In genomic region chr9:35736201-35736633, GRCh38 we compare ENCODE assay signal across 8 cellular contexts. TPM values are rescaled to one million over a fixed set of nuclear protein-coding genes. Genes with fewer than 3 reads are reported as not detected.
DNase-seq lines count a peak whose midpoint lies in the region; ATAC-seq and TF ChIP-seq lines count a peak whose summit lies in the region.

No MANE protein-coding gene starts in this region.

- H3K9me3 ChIP-seq in OCI-LY1 (ENCODE audit: low read length): no peaks in the 10 kb centered on the region
- H3K9me3 ChIP-seq in fibroblast of lung (ENCODE audit: control insufficient read depth, insufficient read depth, low read depth, low read length): no peaks in the 10 kb centered on the region

- H3F3A ChIP-seq in OCI-LY1 (ENCODE audit: insufficient read depth, low read length): no peaks in the 10 kb centered on the region

- H2AFZ ChIP-seq in OCI-LY1 (ENCODE audit: low read length): no peak overlapping the region
- H2AFZ ChIP-seq in fibroblast of lung (ENCODE audit: low read length): no peak overlapping the region

- no peaks in the 10 kb centered on the region for H3K9me2 ChIP-seq in OCI-LY1 (ENCODE audit: low read depth, low read length)

- H3K79me2 ChIP-seq in OCI-LY1 (ENCODE audit: insufficient read depth, low read length) (peaks cover 6% of the 10 kb centered on the region), fibroblast of lung (ENCODE audit: control insufficient read depth, insufficient read depth, low read length) (peaks cover 30% of the 10 kb centered on the region)

- H3K36me3 ChIP-seq in OCI-LY1 (ENCODE audit: insufficient read depth, low read length) (peaks cover 58% of the 10 kb centered on the region), fibroblast of lung (ENCODE audit: control insufficient read depth, insufficient read depth, low read length) (peaks cover 44% of the 10 kb centered on the region)

- H3K9ac ChIP-seq in OCI-LY1 (ENCODE audit: low read length) (peak overlapping the region; percentile 12; the same call in 1 of the 2 replicates), fibroblast of lung (ENCODE audit: insufficient read depth, low read length) (no peak overlapping the region)

- TF ChIP-seq CTCF in OCI-LY1 (IDR thresholded peaks at IDR 0.05; ENCODE audit: low read length) (peak; percentile 89), fibroblast of lung (conservative IDR thresholded peaks at IDR 0.05 in 1 of 2, IDR thresholded peaks at IDR 0.05 in 1 of 2; ENCODE audit: low read depth in 1 of 2, low read length in 2 of 2) (peak; percentile 93 to 98)

- H3K4me1 ChIP-seq in OCI-LY1 (ENCODE audit: insufficient read depth, low read length, severe bottlenecking): peaks cover 14% of the 10 kb centered on the region
- H3K4me1 ChIP-seq in fibroblast of lung (ENCODE audit: control insufficient read depth, extremely low read depth, insufficient read depth, low read length): peaks cover 6% of the 10 kb centered on the region

- H4K20me1 ChIP-seq in OCI-LY1 (ENCODE audit: insufficient read depth, low read length) (no peaks in the 10 kb centered on the region), fibroblast of lung (ENCODE audit: control insufficient read depth, extremely low read depth, insufficient read depth, low read length) (no peaks in the 10 kb centered on the region)

- no peak overlapping the region for H3K27ac ChIP-seq in OCI-LY1 (ENCODE audit: low read depth, low read length, poor library complexity, severe bottlenecking)
- no peak overlapping the region for H3K27ac ChIP-seq in fibroblast of lung (ENCODE audit: insufficient read depth, low read length)

- H3K27me3 ChIP-seq in OCI-LY1 (ENCODE audit: insufficient read depth, low read length) (no peaks in the 10 kb centered on the region), fibroblast of lung (ENCODE audit: control insufficient read depth, insufficient read depth, low read length) (no peaks in the 10 kb centered on the region)

- ATAC-seq in GM18870 (IDR thresholded peaks at IDR 0.05; ENCODE audit: unreplicated experiment) (no peak), HG02973 (IDR thresholded peaks at IDR 0.05; ENCODE audit: unreplicated experiment) (no peak)

- DNase-seq in DMS 273 treated with DMSO at 0.1 percent for 48 hours (lab: John Stamatoyannopoulos, UW): peak; percentile 41
- peak in 70 of 76 experiments; percentile 7 to 76 (median 48) for DNase-seq in HUDEP-2 (lab: John Stamatoyannopoulos, UW; ENCODE audit: unreplicated experiment in 76 of 76)
- peak; percentile 56 for DNase-seq in activated T-cell treated with anti-CD3 and anti-CD28 coated beads for 4 hours
- DNase-seq in fibroblast of lung (ENCODE audit: low read depth in 2 of 2): peak; percentile 66 to 81
- peak; percentile 12 for DNase-seq in occipital lobe (lab: John Stamatoyannopoulos, UW)

- H3K4me2 ChIP-seq in OCI-LY1 (ENCODE audit: low read length) (no peak overlapping the region), fibroblast of lung (ENCODE audit: extremely low read depth, insufficient read depth, low read length) (no peak overlapping the region)

- H3K4me3 ChIP-seq in OCI-LY1 (ENCODE audit: low read depth, low read length, poor library complexity, severe bottlenecking): no peak overlapping the region
- H3K4me3 ChIP-seq in fibroblast of lung (replicated peaks in 1 of 4; ENCODE audit: control extremely low read depth in 1 of 4, insufficient read depth in 1 of 4, low read depth in 3 of 4, low read length in 4 of 4): no peak overlapping the region

RNA-seq across cellular contexts. Expression of gene CREB3, which starts 3.8 kb away (rescaled TPM):
- total RNA-seq in fibroblast of lung (64.7 and 70.2 TPM in 2 replicates), occipital lobe (22.9 TPM)
- 50.2 and 55.8 TPM in 2 replicates for polyA plus RNA-seq in fibroblast of lung
- 64.7 and 76.5 TPM in 2 replicates for polyA plus RNA-seq in fibroblast of lung (2012)
- polyA minus RNA-seq in fibroblast of lung (ENCODE audit: low replicate concordance): 109 and 122 TPM in 2 replicates

RNA-seq across cellular contexts. Expression of gene TLN1, which starts 4.2 kb away (rescaled TPM):
- 214 and 405 TPM in 2 replicates for total RNA-seq in fibroblast of lung
- 214 and 244 TPM in 2 replicates for polyA plus RNA-seq in fibroblast of lung
- polyA plus RNA-seq in fibroblast of lung (2012): 354 and 377 TPM in 2 replicates
- 919 and 1,168 TPM in 2 replicates for polyA minus RNA-seq in fibroblast of lung (ENCODE audit: low replicate concordance)
- total RNA-seq in occipital lobe: 17.8 TPM

RNA-seq across cellular contexts. Expression of gene GBA2, which starts 12.8 kb away (rescaled TPM):
- total RNA-seq in fibroblast of lung (21.8 and 23.9 TPM in 2 replicates), occipital lobe (45.2 TPM)
- polyA plus RNA-seq in fibroblast of lung: 24.1 and 25.5 TPM in 2 replicates
- 30.2 and 32.0 TPM in 2 replicates for polyA plus RNA-seq in fibroblast of lung (2012)
- 32.9 and 44.6 TPM in 2 replicates for polyA minus RNA-seq in fibroblast of lung (ENCODE audit: low replicate concordance)

RNA-seq across cellular contexts. Expression of gene RGP1, which starts 12.9 kb away (rescaled TPM):
- total RNA-seq in fibroblast of lung (10.5 and 14.9 TPM in 2 replicates), occipital lobe (12.3 TPM)
- polyA plus RNA-seq in fibroblast of lung: 17.4 and 18.0 TPM in 2 replicates
- polyA plus RNA-seq in fibroblast of lung (2012): 15.9 and 17.3 TPM in 2 replicates
- polyA minus RNA-seq in fibroblast of lung (ENCODE audit: low replicate concordance): 43.2 and 58.2 TPM in 2 replicates

RNA-seq across cellular contexts. Expression of gene MSMP, which starts 17.9 kb away (rescaled TPM):
- not detected in 2 replicates for total RNA-seq in fibroblast of lung
- not detected in 2 replicates for polyA plus RNA-seq in fibroblast of lung
- polyA plus RNA-seq in fibroblast of lung (2012): not detected in 2 replicates
- polyA minus RNA-seq in fibroblast of lung (ENCODE audit: low replicate concordance): not detected in 2 replicates
- not detected for total RNA-seq in occipital lobe

Comparison
In these comparisons a context has a peak if more than half of its experiments do, and no peak if none do; other contexts are left out.
1. DNase-seq: peak in every context shown above with its lines; median percentile 74 in fibroblast of lung; 56 in activated T-cell treated with anti-CD3 and anti-CD28 coated beads for 4 hours; 48 in HUDEP-2; 41 in DMS 273 treated with DMSO at 0.1 percent for 48 hours; 12 in occipital lobe.
2. RNA of gene TLN1, which starts 4.2 kb away (total RNA-seq): 214 to 405 TPM in fibroblast of lung; 17.8 TPM in occipital lobe (single experiment); every median in the first group is over 10 times any median in the second.